In the genomic region with DNA sequence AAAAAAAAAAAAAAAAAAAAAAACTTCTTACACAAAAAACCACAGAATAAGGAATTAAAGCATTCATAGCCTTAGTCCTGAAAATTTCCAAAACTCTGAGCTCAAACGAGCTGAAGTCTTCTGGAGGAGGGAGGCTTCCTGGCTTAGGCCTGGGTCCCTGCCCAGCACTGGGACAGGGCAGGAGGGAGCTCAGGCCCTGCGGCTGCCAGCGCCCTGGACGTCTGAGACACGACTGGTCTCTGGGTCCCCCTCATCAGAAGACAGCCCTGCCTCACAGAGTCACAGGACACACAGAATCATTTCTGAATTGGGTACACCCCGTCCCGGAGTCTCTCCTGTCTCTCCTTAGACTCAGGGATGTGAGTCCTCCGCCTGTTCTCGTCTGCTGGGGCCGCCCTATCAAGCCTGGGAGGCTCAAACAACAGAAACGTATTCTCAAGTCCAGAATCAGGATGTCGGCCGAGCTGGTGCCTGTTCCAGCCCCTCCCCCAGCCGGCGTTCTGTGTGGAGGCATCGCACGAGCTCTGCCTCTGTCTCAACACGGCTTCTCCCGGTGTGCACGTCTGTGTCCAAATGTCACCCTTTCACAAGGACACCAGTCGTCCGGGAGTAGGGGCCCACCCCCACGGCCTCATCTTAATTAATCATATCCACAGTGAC, we compare ENCODE assay signal across 22 cellular contexts. TPM values are rescaled to one million over a fixed set of nuclear protein-coding genes. Genes with fewer than 3 reads are reported as not detected.
DNase-seq lines count a peak whose midpoint lies in the region; ATAC-seq, FAIRE-seq and TF ChIP-seq lines count a peak whose summit lies in the region.
"Had no signal": no experiment of that assay in that cellular context is flagged by ENCODE, and none has a peak within 500 bp of the region (broad histone marks: within the 10 kb centered on the region; RNA-seq: fewer than 3 reads in every experiment).

No MANE protein-coding gene starts in this region.

- peak overlapping the region; percentile 46 for H3K4me2 ChIP-seq in HepG2 (ENCODE audit: low read depth, low read length)

- in situ Hi-C loops in HepG2 (cut with HindIII; ENCODE audit: extremely low pct_ligation_motif_present, low pct_unique_long_range_greater_than_20kb) (no loop called here), gastrocnemius medialis (cut with MboI; ENCODE audit: low sequenced_read_pairs in 4 of 4) (no loop called here)

- H3K9me3 ChIP-seq in HUES6 (ENCODE audit: control insufficient read depth, insufficient read depth, low read depth, low read length) (no peaks in the 10 kb centered on the region), HepG2 (ENCODE audit: low read length) (no peaks in the 10 kb centered on the region), gastrocnemius medialis (no peaks in the 10 kb centered on the region)
- H3K9me3 ChIP-seq: lower lobe of right lung had no signal

- no peak for TF ChIP-seq RAD21 in HepG2 (CRISPR knock-in tag; IDR thresholded peaks at IDR 0.05)

- ATAC-seq in HepG2 (peak; percentile 25), gastrocnemius medialis (peak in 1 of 2 donors; percentile 9), HG03108 (IDR thresholded peaks at IDR 0.05; ENCODE audit: unreplicated experiment) (no peak), GM18867 (IDR thresholded peaks at IDR 0.05; ENCODE audit: unreplicated experiment) (no peak), GM18909 (IDR thresholded peaks at IDR 0.05; ENCODE audit: poor library complexity, unreplicated experiment) (no peak)
- ATAC-seq: CD8-positive, alpha-beta T cell; foreskin keratinocyte; lower lobe of right lung; T-cell had no signal

- peaks cover 10% of the 10 kb centered on the region for H3K27me3 Mint-ChIP-seq in glutamatergic neuron (ENCODE audit: unreplicated experiment)
- H3K27me3 Mint-ChIP-seq: type B pancreatic cell had no signal

- intact Hi-C loops in HepG2 (cut with micrococcal nuclease; ENCODE audit: unreplicated experiment) (no loop called here), gastrocnemius medialis (cut with DNase I; ENCODE audit: low total_unique reads) (no loop called here)

- peaks cover 4% of the 10 kb centered on the region; the same call in 1 of the 2 replicates for H3K4me1 ChIP-seq in HUES6 (ENCODE audit: control insufficient read depth, insufficient read depth, low read length)
- H3K4me1 ChIP-seq in HepG2 (ENCODE audit: insufficient read depth, low read length) = peaks cover 45% of the 10 kb centered on the region
- H3K4me1 ChIP-seq in gastrocnemius medialis = peaks cover 0 to 7% of the 10 kb centered on the region in 2 donors
- H3K4me1 ChIP-seq: foreskin keratinocyte, lower lobe of right lung had no signal

- TF ChIP-seq POLR2A in HepG2 (IDR thresholded peaks at IDR 0.05; ENCODE audit: insufficient read depth in 1 of 2, low read depth in 2 of 2, low read length in 2 of 2) (no peak), gastrocnemius medialis (IDR thresholded peaks at IDR 0.05) (no peak)

- BruUV-seq in HepG2 (replicated peaks; lab: Mats Ljungman, UMichigan) = no TSS peak

- H3K9me3 Mint-ChIP-seq in glutamatergic neuron (ENCODE audit: unreplicated experiment) = peaks cover 6% of the 10 kb centered on the region
- H3K9me3 Mint-ChIP-seq: CD8-positive, alpha-beta T cell; T-cell; type B pancreatic cell had no signal

- WGBS in HepG2 (ENCODE audit: low lambda C conversion rate) = 52% methylated on average over 22 of the region's 23 CpGs

- H3K4me3 Mint-ChIP-seq in glutamatergic neuron (ENCODE audit: unreplicated experiment) = peak overlapping the region; percentile 65
- H3K4me3 Mint-ChIP-seq: CD8-positive, alpha-beta T cell; naive B cell; T-cell; type B pancreatic cell had no signal

- POLR2A ChIA-PET in HepG2 (lab: Yijun Ruan, JAX) = interaction anchor here (0.9 to 1.0 kb wide), 2 partner anchors 56 to 84 kb away, joined by 3 to 4 read pairs; partner anchors contain the start of genes ARFRP1 and ZGPAT

- H2AFZ ChIP-seq in HepG2 (ENCODE audit: low read length) = no peak overlapping the region

- H3K79me2 ChIP-seq in HepG2 (ENCODE audit: insufficient read depth, low read length) = no peaks in the 10 kb centered on the region

- no peaks in the 10 kb centered on the region for H3K27me3 ChIP-seq in HUES6 (ENCODE audit: control insufficient read depth, insufficient read depth, low read length)
- no peaks in the 10 kb centered on the region for H3K27me3 ChIP-seq in HepG2 (ENCODE audit: control insufficient read depth in 1 of 2, insufficient read depth in 2 of 2, low read length in 2 of 2)
- no peaks in the 10 kb centered on the region for H3K27me3 ChIP-seq in gastrocnemius medialis
- H3K27me3 ChIP-seq: foreskin keratinocyte had no signal

- peak; percentile 76 for DNase-seq in glutamatergic neuron
- DNase-seq in HepG2 (ENCODE audit: low spot score) = no peak
- no peak for DNase-seq in gastrocnemius medialis
- no peak for DNase-seq in SK-N-DZ (ENCODE audit: low spot score)
- DNase-seq: activated CD4-positive, alpha-beta T cell treated with anti-CD3 and anti-CD28 coated beads, Interleukin-2, amount 50 U/mL, for 48 hours; activated naive CD4-positive, alpha-beta T cell; anterior cingulate cortex; CD8-positive, alpha-beta T cell; DMS79 treated with DMSO at 0.1 percent for 48 hours; foreskin keratinocyte; lower lobe of right lung; naive B cell; NCI-H1417; NCI-H2171; NCI-H526 treated with DMSO at 0.1 percent for 48 hours; stimulated activated naive CD4-positive, alpha-beta T cell treated with Interleukin-2 at 50 U/mL for 16 hours; T-cell had no signal

- H3K4me1 Mint-ChIP-seq in glutamatergic neuron (ENCODE audit: low read depth, unreplicated experiment) = peaks cover 20% of the 10 kb centered on the region

- no peak for FAIRE-seq in HepG2 (lab: Jason Lieb, UNC)

- H3K27ac ChIP-seq in HUES6 (ENCODE audit: low read depth, low read length) = peak overlapping the region; percentile 45; the same call in 1 of the 2 replicates
- H3K27ac ChIP-seq in HepG2 (ENCODE audit: extremely low read length, insufficient read depth, low read length) = peak overlapping the region; percentile 15
- H3K27ac ChIP-seq in gastrocnemius medialis = peak overlapping the region in 3 of 4 donors; percentile 45 to 61 (median 45)
- H3K27ac ChIP-seq: foreskin keratinocyte, lower lobe of right lung had no signal

- peak overlapping the region; percentile 87 for H3K27ac Mint-ChIP-seq in glutamatergic neuron (ENCODE audit: unreplicated experiment)
- H3K27ac Mint-ChIP-seq: CD8-positive, alpha-beta T cell; naive B cell; T-cell; type B pancreatic cell had no signal

- TF ChIP-seq CTCF in glutamatergic neuron (IDR thresholded peaks at IDR 0.05; ENCODE audit: partially characterized antibody, unreplicated experiment) (no peak), HepG2 (CRISPR knock-in tag; IDR thresholded peaks at IDR 0.05) (no peak), gastrocnemius medialis (IDR thresholded peaks at IDR 0.05 in 4 of 5, conservative IDR thresholded peaks at IDR 0.05 in 1 of 5) (no peak)

- no peaks in the 10 kb centered on the region for H3K36me3 Mint-ChIP-seq in glutamatergic neuron (ENCODE audit: unreplicated experiment)
- H3K36me3 Mint-ChIP-seq: CD8-positive, alpha-beta T cell; naive B cell; T-cell; type B pancreatic cell had no signal

- no peak overlapping the region for H3K9ac ChIP-seq in HUES6 (ENCODE audit: low read length)
- H3K9ac ChIP-seq in HepG2 (ENCODE audit: insufficient read depth, low read depth, low read length) = peak overlapping the region; percentile 42; the same call in 1 of the 2 replicates

- CTCF ChIA-PET in HepG2 (lab: Yijun Ruan, JAX; ENCODE audit: low intra/inter-chr PET ratio, low total read pairs) = no interaction called here

- H4K20me1 ChIP-seq in HepG2 (ENCODE audit: insufficient read depth, low read length) = no peaks in the 10 kb centered on the region

- TF ChIP-seq EP300 in HepG2 (IDR thresholded peaks at IDR 0.05; ENCODE audit: low read depth in 2 of 2, low read length in 2 of 2) (no peak), HepG2 (CRISPR knock-in tag; IDR thresholded peaks at IDR 0.05; ENCODE audit: borderline replicate concordance) (no peak)

- H3K4me3 ChIP-seq in HUES6 (ENCODE audit: low read depth, low read length) = no peak overlapping the region
- peak overlapping the region in 1 of 3 experiments; percentile 43; a peak in 2 of 6 replicates for H3K4me3 ChIP-seq in HepG2 (replicated peaks in 1 of 3; ENCODE audit: insufficient read depth in 1 of 3, low read depth in 2 of 3, low read length in 3 of 3)
- H3K4me3 ChIP-seq in gastrocnemius medialis = no peak overlapping the region
- H3K4me3 ChIP-seq: lower lobe of right lung had no signal

- H3K36me3 ChIP-seq in HUES6 (ENCODE audit: control insufficient read depth, insufficient read depth, low read length) = peaks cover 19% of the 10 kb centered on the region
- H3K36me3 ChIP-seq in HepG2 (replicated peaks in 1 of 2; ENCODE audit: control insufficient read depth in 1 of 2, insufficient read depth in 2 of 2, low read length in 2 of 2) = no peaks in the 10 kb centered on the region
- H3K36me3 ChIP-seq in gastrocnemius medialis = peaks cover 0 to 13% of the 10 kb centered on the region in 2 donors

RNA-seq across cellular contexts. Expression of gene ZBTB46, which starts 39.4 kb away (rescaled TPM):
- 94.4 TPM for total RNA-seq in glutamatergic neuron (ENCODE audit: unreplicated experiment)
- total RNA-seq in HepG2 (2016; rRNA removed; fragmentation: Illumina TruSeq; extraction: Trizol) = 10.9 and 13.5 TPM in 2 replicates
- 74.9 and 80.6 TPM in 2 replicates for total RNA-seq in HepG2 (2016; cell fraction: cytosol; rRNA removed; fragmentation: Illumina TruSeq; extraction: Trizol; ENCODE audit: low read depth)
- total RNA-seq in HepG2 (2016; cell fraction: insoluble cytoplasmic fraction; rRNA removed; fragmentation: Illumina TruSeq; extraction: Trizol) = 10.9 and 15.4 TPM in 2 replicates
- 51.8 and 55.2 TPM in 2 replicates for total RNA-seq in HepG2 (2016; cell fraction: membrane; rRNA removed; fragmentation: Illumina TruSeq; extraction: Trizol)
- total RNA-seq in HepG2 (2016; cell fraction: nucleus; rRNA removed; fragmentation: Illumina TruSeq; extraction: Trizol) = 8.7 and 9.2 TPM in 2 replicates
- polyA plus RNA-seq in HepG2 (2011; rRNA removed) = 1.6 and 2.7 TPM in 2 replicates
- 1.6 and 2.0 TPM in 2 replicates for polyA plus RNA-seq in HepG2 (2011; cell fraction: cytosol; rRNA removed)
- polyA plus RNA-seq in HepG2 (2011; cell fraction: nucleus; rRNA removed) = 7.2 and 7.6 TPM in 2 replicates
- polyA plus RNA-seq in HepG2 (2012) = 3.8 and 5.3 TPM in 2 replicates
- polyA plus RNA-seq in HepG2 (2016; cell fraction: cytosol; fragmentation: Illumina TruSeq; extraction: Trizol; ENCODE audit: low read depth) = 0.45 and 0.85 TPM in 2 replicates
- polyA plus RNA-seq in HepG2 (2016; cell fraction: insoluble cytoplasmic fraction; fragmentation: Illumina TruSeq; extraction: Trizol; ENCODE audit: low read depth) = 3.9 and 4.2 TPM in 2 replicates
- polyA plus RNA-seq in HepG2 (2016; cell fraction: membrane; fragmentation: Illumina TruSeq; extraction: Trizol; ENCODE audit: low read depth) = 1.4 and 1.5 TPM in 2 replicates
- 7.1 and 7.5 TPM in 2 replicates for polyA plus RNA-seq in HepG2 (2016; cell fraction: nucleus; fragmentation: Illumina TruSeq; extraction: Trizol; ENCODE audit: insufficient read depth, low read depth)
- polyA minus RNA-seq in HepG2 (2011; rRNA and poly(A)+ RNA removed; ENCODE audit: low replicate concordance) = 18.8 and 33.6 TPM in 2 replicates
- 8.3 and 9.0 TPM in 2 replicates for polyA minus RNA-seq in HepG2 (2011; cell fraction: cytosol; rRNA and poly(A)+ RNA removed)
- 5.4 and 9.1 TPM in 2 replicates for polyA minus RNA-seq in HepG2 (2011; cell fraction: nucleus; rRNA and poly(A)+ RNA removed)
- 1 to 10 TPM; 4.3 to 7.1 (median 5.6) TPM for total RNA-seq in gastrocnemius medialis
- 1.1 and 1.3 TPM in 2 replicates for polyA plus RNA-seq in SK-N-DZ (2014; cell fraction: cytosol; rRNA removed)
- 1.3 and 1.6 TPM in 2 replicates for polyA plus RNA-seq in SK-N-DZ (2014; cell fraction: nucleus; rRNA removed)
- total RNA-seq: CD8-positive, alpha-beta T cell had no signal

RNA-seq across cellular contexts. Expression of gene SLC2A4RG, which starts 52.1 kb away (rescaled TPM):
- total RNA-seq in glutamatergic neuron (ENCODE audit: unreplicated experiment) = 47.9 TPM
- 47.4 and 91.4 TPM in 2 replicates for total RNA-seq in HepG2 (2016; rRNA removed; fragmentation: Illumina TruSeq; extraction: Trizol)
- total RNA-seq in HepG2 (2016; cell fraction: cytosol; rRNA removed; fragmentation: Illumina TruSeq; extraction: Trizol; ENCODE audit: low read depth) = 129 and 134 TPM in 2 replicates
- 39.6 and 94.5 TPM in 2 replicates for total RNA-seq in HepG2 (2016; cell fraction: insoluble cytoplasmic fraction; rRNA removed; fragmentation: Illumina TruSeq; extraction: Trizol)
- 171 and 186 TPM in 2 replicates for total RNA-seq in HepG2 (2016; cell fraction: membrane; rRNA removed; fragmentation: Illumina TruSeq; extraction: Trizol)
- 92.1 and 130 TPM in 2 replicates for total RNA-seq in HepG2 (2016; cell fraction: nucleus; rRNA removed; fragmentation: Illumina TruSeq; extraction: Trizol)
- 95.9 and 105 TPM in 2 replicates for polyA plus RNA-seq in HepG2 (2011; rRNA removed)
- 36.7 and 62.3 TPM in 2 replicates for polyA plus RNA-seq in HepG2 (2011; cell fraction: cytosol; rRNA removed)
- polyA plus RNA-seq in HepG2 (2011; cell fraction: nucleus; rRNA removed) = 581 and 754 TPM in 2 replicates
- 65.4 and 92.2 TPM in 2 replicates for polyA plus RNA-seq in HepG2 (2012)
- polyA plus RNA-seq in HepG2 (2016; cell fraction: cytosol; fragmentation: Illumina TruSeq; extraction: Trizol; ENCODE audit: low read depth) = 354 and 372 TPM in 2 replicates
- 107 and 130 TPM in 2 replicates for polyA plus RNA-seq in HepG2 (2016; cell fraction: insoluble cytoplasmic fraction; fragmentation: Illumina TruSeq; extraction: Trizol; ENCODE audit: low read depth)
- polyA plus RNA-seq in HepG2 (2016; cell fraction: membrane; fragmentation: Illumina TruSeq; extraction: Trizol; ENCODE audit: low read depth) = 352 and 381 TPM in 2 replicates
- 510 and 535 TPM in 2 replicates for polyA plus RNA-seq in HepG2 (2016; cell fraction: nucleus; fragmentation: Illumina TruSeq; extraction: Trizol; ENCODE audit: insufficient read depth, low read depth)
- polyA minus RNA-seq in HepG2 (2011; rRNA and poly(A)+ RNA removed; ENCODE audit: low replicate concordance) = 23.9 and 51.3 TPM in 2 replicates
- 24.3 and 27.0 TPM in 2 replicates for polyA minus RNA-seq in HepG2 (2011; cell fraction: cytosol; rRNA and poly(A)+ RNA removed)
- polyA minus RNA-seq in HepG2 (2011; cell fraction: nucleus; rRNA and poly(A)+ RNA removed) = 61.3 and 75.8 TPM in 2 replicates
- total RNA-seq in gastrocnemius medialis = 10 to 100 TPM; 26.0 to 58.7 (median 39.1) TPM
- polyA plus RNA-seq in SK-N-DZ (2014; cell fraction: cytosol; rRNA removed) = 50.4 and 67.1 TPM in 2 replicates
- 316 and 353 TPM in 2 replicates for polyA plus RNA-seq in SK-N-DZ (2014; cell fraction: nucleus; rRNA removed)

RNA-seq across cellular contexts. Expression of gene LIME1, which starts 55.2 kb away (rescaled TPM):
- 16.6 TPM for total RNA-seq in glutamatergic neuron (ENCODE audit: unreplicated experiment)
- total RNA-seq in HepG2 (2016; rRNA removed; fragmentation: Illumina TruSeq; extraction: Trizol) = 51.5 and 61.5 TPM in 2 replicates
- total RNA-seq in HepG2 (2016; cell fraction: cytosol; rRNA removed; fragmentation: Illumina TruSeq; extraction: Trizol; ENCODE audit: low read depth) = 59.8 and 81.2 TPM in 2 replicates
- 46.5 and 57.9 TPM in 2 replicates for total RNA-seq in HepG2 (2016; cell fraction: insoluble cytoplasmic fraction; rRNA removed; fragmentation: Illumina TruSeq; extraction: Trizol)
- total RNA-seq in HepG2 (2016; cell fraction: membrane; rRNA removed; fragmentation: Illumina TruSeq; extraction: Trizol) = 59.4 and 77.4 TPM in 2 replicates
- 31.7 and 32.4 TPM in 2 replicates for total RNA-seq in HepG2 (2016; cell fraction: nucleus; rRNA removed; fragmentation: Illumina TruSeq; extraction: Trizol)
- 13.0 and 23.5 TPM in 2 replicates for polyA plus RNA-seq in HepG2 (2011; rRNA removed)
- 20.4 and 43.4 TPM in 2 replicates for polyA plus RNA-seq in HepG2 (2011; cell fraction: cytosol; rRNA removed)
- polyA plus RNA-seq in HepG2 (2011; cell fraction: nucleus; rRNA removed) = 145 and 202 TPM in 2 replicates
- 14.6 and 20.3 TPM in 2 replicates for polyA plus RNA-seq in HepG2 (2012)
- polyA plus RNA-seq in HepG2 (2016; cell fraction: cytosol; fragmentation: Illumina TruSeq; extraction: Trizol; ENCODE audit: low read depth) = 90.7 and 108 TPM in 2 replicates
- polyA plus RNA-seq in HepG2 (2016; cell fraction: insoluble cytoplasmic fraction; fragmentation: Illumina TruSeq; extraction: Trizol; ENCODE audit: low read depth) = 72.4 and 82.2 TPM in 2 replicates
- 75.9 and 77.5 TPM in 2 replicates for polyA plus RNA-seq in HepG2 (2016; cell fraction: membrane; fragmentation: Illumina TruSeq; extraction: Trizol; ENCODE audit: low read depth)
- 89.9 and 96.0 TPM in 2 replicates for polyA plus RNA-seq in HepG2 (2016; cell fraction: nucleus; fragmentation: Illumina TruSeq; extraction: Trizol; ENCODE audit: insufficient read depth, low read depth)
- 2.1 and 20.3 TPM in 2 replicates for polyA minus RNA-seq in HepG2 (2011; rRNA and poly(A)+ RNA removed; ENCODE audit: low replicate concordance)
- 22.2 and 31.7 TPM in 2 replicates for polyA minus RNA-seq in HepG2 (2011; cell fraction: cytosol; rRNA and poly(A)+ RNA removed)
- 13.2 and 15.8 TPM in 2 replicates for polyA minus RNA-seq in HepG2 (2011; cell fraction: nucleus; rRNA and poly(A)+ RNA removed)
- total RNA-seq in gastrocnemius medialis = 1 to 10 TPM; 2.0 to 6.3 (median 4.1) TPM
- 22.8 and 33.6 TPM in 2 replicates for polyA plus RNA-seq in SK-N-DZ (2014; cell fraction: cytosol; rRNA removed)
- 394 and 517 TPM in 2 replicates for polyA plus RNA-seq in SK-N-DZ (2014; cell fraction: nucleus; rRNA removed)
